Comparison of ENCODE assay signal across 10 cellular contexts in the genomic region with DNA sequence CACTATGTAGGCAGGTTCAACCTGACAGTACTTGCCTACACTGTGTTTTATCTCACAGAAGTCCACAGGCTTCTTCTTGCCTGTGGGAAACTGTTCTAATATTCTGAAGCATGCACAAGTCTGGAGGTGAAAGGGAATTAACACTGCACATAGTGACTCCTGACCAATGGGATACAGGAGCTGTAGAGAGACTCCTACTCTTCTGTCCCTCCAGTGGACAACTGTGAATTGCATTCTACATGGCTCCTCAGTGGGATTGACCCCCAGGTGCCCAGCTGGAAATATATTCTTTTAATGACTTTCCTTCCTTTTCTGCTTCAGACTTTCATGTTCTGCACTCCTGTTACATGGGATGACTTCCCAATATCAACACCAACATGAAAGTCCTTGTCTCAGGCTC. TPM values are rescaled to one million over a fixed set of nuclear protein-coding genes. Genes with fewer than 3 reads are reported as not detected.
DNase-seq lines count a peak whose midpoint lies in the region; ATAC-seq and TF ChIP-seq lines count a peak whose summit lies in the region.
"Had no signal": no experiment of that assay in that cellular context is flagged by ENCODE, and none has a peak within 500 bp of the region (broad histone marks: within the 10 kb centered on the region; RNA-seq: fewer than 3 reads in every experiment).

No MANE protein-coding gene starts in this region.

- no peaks in the 10 kb centered on the region for H3K9me3 Mint-ChIP-seq in activated CD4-positive, alpha-beta T cell treated with anti-CD3 and anti-CD28 coated beads for 36 hours (ENCODE audit: low read depth)
- H3K9me3 Mint-ChIP-seq in endodermal cell: peaks cover 36% of the 10 kb centered on the region
- no peaks in the 10 kb centered on the region for H3K9me3 Mint-ChIP-seq in stimulated activated naive B cell treated with anti-CD40 and anti-IgM and Interleukin-4, amounts not matched to agents 10 μg/mL and 1 μg/mL and 100 μg/mL, for 72 hours

- CTCF ChIA-PET in activated CD4-positive, alpha-beta T cell treated with anti-CD3 and anti-CD28 coated beads for 36 hours (lab: Charles Lee): interaction anchor here (0.6 kb wide), 1 partner anchor 732 kb away, joined by 3 read pairs; no protein-coding TSS in a partner anchor

- H3K27me3 Mint-ChIP-seq in activated CD4-positive, alpha-beta T cell treated with anti-CD3 and anti-CD28 coated beads for 36 hours: peaks cover 5% of the 10 kb centered on the region
- H3K27me3 Mint-ChIP-seq in endodermal cell (ENCODE audit: insufficient read depth): no peaks in the 10 kb centered on the region
- peaks cover 0 to 10% of the 10 kb centered on the region in 2 donors for H3K27me3 Mint-ChIP-seq in stimulated activated naive B cell treated with anti-CD40 and anti-IgM and Interleukin-4, amounts not matched to agents 10 μg/mL and 1 μg/mL and 100 μg/mL, for 72 hours

- no peak for TF ChIP-seq EP300 in Ishikawa (IDR thresholded peaks at IDR 0.05; ENCODE audit: borderline replicate concordance)

- H3K36me3 ChIP-seq in endodermal cell (ENCODE audit: control insufficient read depth, insufficient read depth, low read length): no peaks in the 10 kb centered on the region

- H3K4me1 ChIP-seq in endodermal cell (ENCODE audit: control insufficient read depth, insufficient read depth, low read length): no peaks in the 10 kb centered on the region

- no peak overlapping the region for H3K4me3 ChIP-seq in endodermal cell (ENCODE audit: low read length)

- peaks cover 2% of the 10 kb centered on the region for H3K4me1 Mint-ChIP-seq in activated CD4-positive, alpha-beta T cell treated with anti-CD3 and anti-CD28 coated beads for 36 hours
- no peaks in the 10 kb centered on the region for H3K4me1 Mint-ChIP-seq in endodermal cell
- no peaks in the 10 kb centered on the region for H3K4me1 Mint-ChIP-seq in stimulated activated naive B cell treated with anti-CD40 and anti-IgM and Interleukin-4, amounts not matched to agents 10 μg/mL and 1 μg/mL and 100 μg/mL, for 72 hours

- no peaks in the 10 kb centered on the region for H3K36me3 Mint-ChIP-seq in activated CD4-positive, alpha-beta T cell treated with anti-CD3 and anti-CD28 coated beads for 36 hours (ENCODE audit: low read depth)
- H3K36me3 Mint-ChIP-seq in endodermal cell (ENCODE audit: low read depth): no peaks in the 10 kb centered on the region
- no peaks in the 10 kb centered on the region for H3K36me3 Mint-ChIP-seq in stimulated activated naive B cell treated with anti-CD40 and anti-IgM and Interleukin-4, amounts not matched to agents 10 μg/mL and 1 μg/mL and 100 μg/mL, for 72 hours

- peak; percentile 42 for TF ChIP-seq RAD21 in Ishikawa (IDR thresholded peaks at IDR 0.05; ENCODE audit: low read depth)

- H3K9me3 ChIP-seq in endodermal cell (ENCODE audit: control insufficient read depth, low read length): no peaks in the 10 kb centered on the region

- peak; percentile 62 for TF ChIP-seq CTCF in endodermal cell (conservative IDR thresholded peaks at IDR 0.05)

- H3K27ac Mint-ChIP-seq in activated CD4-positive, alpha-beta T cell treated with anti-CD3 and anti-CD28 coated beads for 36 hours: no peak overlapping the region
- H3K27ac Mint-ChIP-seq in endodermal cell: no peak overlapping the region
- H3K27ac Mint-ChIP-seq in stimulated activated naive B cell treated with anti-CD40 and anti-IgM and Interleukin-4, amounts not matched to agents 10 μg/mL and 1 μg/mL and 100 μg/mL, for 72 hours: no peak overlapping the region

- POLR2A ChIA-PET in activated CD4-positive, alpha-beta T cell treated with anti-CD3 and anti-CD28 coated beads for 36 hours (lab: Charles Lee): no interaction called here

- H3K9ac ChIP-seq in endodermal cell (ENCODE audit: extremely low read depth, low read length, poor library complexity, severe bottlenecking): no peak overlapping the region

- H3K27ac ChIP-seq in endodermal cell (ENCODE audit: low read depth, low read length): no peak overlapping the region

- intact Hi-C loops in activated CD4-positive, alpha-beta T cell treated with anti-CD3 and anti-CD28 coated beads for 36 hours (cut with DNase I, micrococcal nuclease): no loop called here

- no peak for DNase-seq in activated CD4-positive, alpha-beta T cell treated with anti-CD3 and anti-CD28 coated beads for 36 hours
- no peak for DNase-seq in activated CD4-positive, alpha-beta T cell treated with anti-CD3 and anti-CD28 coated beads, Interleukin-2, amount 50 U/mL, for 4 hours
- DNase-seq in endodermal cell: peak; percentile 52
- DNase-seq in stimulated activated naive B cell treated with anti-CD40 and anti-IgM and Interleukin-4, amounts not matched to agents 10 μg/mL and 1 μg/mL and 100 μg/mL, for 72 hours: no peak
- no peak for DNase-seq in stimulated activated CD4-positive, alpha-beta T cell treated with anti-CD3 and anti-CD28 coated beads, Interleukin-4, amount 100 ng/mL, for 24 hours
- no peak for DNase-seq in activated T-cell treated with anti-CD3 and anti-CD28 coated beads for 4 hours
- DNase-seq: DMS153; NK-92 treated with Interleukin-12 subunit alpha and Interleukin-12 subunit beta, amount 100 ng/mL, for 24 hours had no signal

- peak; percentile 42 for ATAC-seq in activated CD4-positive, alpha-beta T cell treated with anti-CD3 and anti-CD28 coated beads for 36 hours
- ATAC-seq in stimulated activated naive B cell treated with anti-CD40 and anti-IgM and Interleukin-4, amounts not matched to agents 10 μg/mL and 1 μg/mL and 100 μg/mL, for 72 hours (replicated peaks): peak; percentile 34 to 60
- ATAC-seq in HG03108 (IDR thresholded peaks at IDR 0.05; ENCODE audit: unreplicated experiment): no peak

- no peaks in the 10 kb centered on the region for H3K27me3 ChIP-seq in endodermal cell (ENCODE audit: control insufficient read depth, insufficient read depth, low read length, poor library complexity, severe bottlenecking)

- H3K4me3 Mint-ChIP-seq in activated CD4-positive, alpha-beta T cell treated with anti-CD3 and anti-CD28 coated beads for 36 hours: no peak overlapping the region
- no peak overlapping the region for H3K4me3 Mint-ChIP-seq in endodermal cell
- no peak overlapping the region for H3K4me3 Mint-ChIP-seq in stimulated activated naive B cell treated with anti-CD40 and anti-IgM and Interleukin-4, amounts not matched to agents 10 μg/mL and 1 μg/mL and 100 μg/mL, for 72 hours

TF ChIP-seq in Ishikawa, 13 proteins besides CTCF, POLR2A, EP300 and RAD21:
- TF ChIP-seq NFIC (IDR thresholded peaks at IDR 0.05): no peak
- TF ChIP-seq TCF12 (IDR thresholded peaks at IDR 0.05; ENCODE audit: low read depth): no peak
- no peak for TF ChIP-seq ZBTB7A (IDR thresholded peaks at IDR 0.05; ENCODE audit: low read depth)
- TF ChIP-seq FOXM1 (IDR thresholded peaks at IDR 0.05; ENCODE audit: borderline replicate concordance, low read depth): no peak
- no peak for TF ChIP-seq YY1 (IDR thresholded peaks at IDR 0.05; ENCODE audit: low read depth)
- TF ChIP-seq EGR1 (IDR thresholded peaks at IDR 0.05): no peak
- TF ChIP-seq, protein P1, sequence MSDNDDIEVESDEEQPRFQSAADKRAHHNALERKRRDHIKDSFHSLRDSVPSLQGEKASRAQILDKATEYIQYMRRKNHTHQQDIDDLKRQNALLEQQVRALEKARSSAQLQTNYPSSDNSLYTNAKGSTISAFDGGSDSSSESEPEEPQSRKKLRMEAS (IDR thresholded peaks at IDR 0.05): no peak
- TF ChIP-seq USF1 (IDR thresholded peaks at IDR 0.05): no peak
- no peak for TF ChIP-seq TAF1 (IDR thresholded peaks at IDR 0.05; ENCODE audit: low read depth)
- no peak for TF ChIP-seq CEBPB (IDR thresholded peaks at IDR 0.05)
- TF ChIP-seq TEAD4 (IDR thresholded peaks at IDR 0.05): no peak
- no peak for TF ChIP-seq REST (IDR thresholded peaks at IDR 0.05; ENCODE audit: low read depth)
- no peak for TF ChIP-seq CREB1 (IDR thresholded peaks at IDR 0.05; ENCODE audit: low read depth)
TF ChIP-seq in Ishikawa: peak in this region for 0.

RNA-seq across cellular contexts. Expression of gene YIPF6, which starts 8.2 kb away (rescaled TPM):
- 10 to 100 TPM in 1 of 2 experiments, 1 to 10 TPM in 1; 8.2 to 18.1 TPM for total RNA-seq in activated CD4-positive, alpha-beta T cell treated with anti-CD3 and anti-CD28 coated beads for 36 hours
- total RNA-seq in endodermal cell: 10 to 100 TPM; 36.9 to 40.7 TPM
- polyA plus RNA-seq in endodermal cell (2013, experiment 1 of 2): 30.8 TPM
- 35.0 TPM for polyA plus RNA-seq in endodermal cell (2013, experiment 2 of 2)

RNA-seq across cellular contexts. Expression of gene OPHN1, which starts 57.3 kb away (rescaled TPM):
- under 1 TPM; 0.04 to 0.07 TPM for total RNA-seq in activated CD4-positive, alpha-beta T cell treated with anti-CD3 and anti-CD28 coated beads for 36 hours
- 1 to 10 TPM; 2.9 to 5.0 TPM for total RNA-seq in endodermal cell
- polyA plus RNA-seq in endodermal cell (2013, experiment 1 of 2): 3.7 TPM
- polyA plus RNA-seq in endodermal cell (2013, experiment 2 of 2): 4.8 TPM
